ENCODE assay signal across 9 cellular contexts in the genomic region with DNA sequence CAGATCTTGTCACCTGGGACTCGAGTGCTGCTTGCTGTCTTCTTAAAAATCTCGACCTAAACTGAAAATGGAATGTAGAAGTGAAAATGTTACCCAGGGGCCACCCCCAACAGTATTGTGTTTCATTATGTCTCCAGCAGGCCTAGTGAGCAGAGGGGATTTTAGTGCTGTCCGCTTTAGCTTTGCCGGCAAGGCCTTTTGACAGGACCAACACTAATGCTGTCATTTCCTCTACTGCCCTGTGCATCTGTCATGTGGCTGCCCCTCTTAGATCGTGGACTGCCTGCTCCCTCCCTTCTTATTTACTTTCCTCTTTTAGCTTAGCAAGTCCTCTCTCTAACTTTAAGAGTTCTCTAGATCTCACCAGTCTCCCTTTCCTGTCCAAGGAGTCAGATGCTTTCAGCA.
A peak's percentile ranks its signal among the peaks of the same experiment; 100 is the strongest.
DNase-seq lines count a peak whose midpoint lies in the region; ATAC-seq and TF ChIP-seq lines count a peak whose summit lies in the region.
"Had no signal": no experiment of that assay in that cellular context is flagged by ENCODE, and none has a peak within 500 bp of the region (broad histone marks: within the 10 kb centered on the region; RNA-seq: fewer than 3 reads in every experiment).

No MANE protein-coding gene starts in this region.

- H3K4me1 ChIP-seq in Loucy (ENCODE audit: insufficient read depth, low read length, poor library complexity, severe bottlenecking) (peaks cover 9% of the 10 kb centered on the region), left ventricle myocardium inferior (no peaks in the 10 kb centered on the region), spleen (peaks cover 0 to 14% (median 0%) of the 10 kb centered on the region in 6 donors)

- no peaks in the 10 kb centered on the region for H4K20me1 ChIP-seq in Loucy (ENCODE audit: insufficient read depth, low read length, poor library complexity, severe bottlenecking)

- ATAC-seq in GM19025 (IDR thresholded peaks at IDR 0.05; ENCODE audit: low read depth, unreplicated experiment): peak; percentile 100
- peak; percentile 99 for ATAC-seq in HG02642 (IDR thresholded peaks at IDR 0.05; ENCODE audit: poor library complexity, unreplicated experiment)

- H3K27me3 ChIP-seq in Loucy (ENCODE audit: insufficient read depth, low read length, poor library complexity, severe bottlenecking) (no peaks in the 10 kb centered on the region), left ventricle myocardium inferior (ENCODE audit: low read depth) (no peaks in the 10 kb centered on the region), spleen (replicated peaks in 1 of 7) (no peaks in the 10 kb centered on the region)

- H3K9me3 ChIP-seq in Loucy (ENCODE audit: insufficient read depth, low read depth, low read length): no peaks in the 10 kb centered on the region
- no peaks in the 10 kb centered on the region for H3K9me3 ChIP-seq in left ventricle myocardium inferior (replicated peaks)
- H3K9me3 ChIP-seq in spleen: no peaks in the 10 kb centered on the region

- peaks cover 6% of the 10 kb centered on the region for H3K9me3 Mint-ChIP-seq in osteocyte (ENCODE audit: unreplicated experiment)
- H3K9me3 Mint-ChIP-seq in Calu3 (ENCODE audit: low read depth, unreplicated experiment): peaks cover 19% of the 10 kb centered on the region

- CTCF ChIA-PET in Calu3 (lab: Charles Lee): no interaction called here

- H3K4me1 Mint-ChIP-seq in osteocyte (ENCODE audit: unreplicated experiment): peaks cover 13% of the 10 kb centered on the region
- no peaks in the 10 kb centered on the region for H3K4me1 Mint-ChIP-seq in Calu3 (ENCODE audit: low read depth, unreplicated experiment)

- H3K9me2 ChIP-seq in Loucy (replicated peaks; ENCODE audit: low read depth, low read length): no peaks in the 10 kb centered on the region

- H3K9ac ChIP-seq in Loucy (ENCODE audit: low read depth, low read length, poor library complexity, severe bottlenecking): no peak overlapping the region

- intact Hi-C loops in left ventricle myocardium inferior (cut with micrococcal nuclease): no loop called here
- intact Hi-C loops in spleen (cut with DNase I; ENCODE audit: low total_unique reads): no loop called here
- intact Hi-C loops in Calu3 (cut with micrococcal nuclease; ENCODE audit: unreplicated experiment): no loop called here

- TF ChIP-seq CTCF in Loucy (conservative IDR thresholded peaks at IDR 0.05; ENCODE audit: low read length) (no peak), osteocyte (IDR thresholded peaks at IDR 0.05) (no peak), left ventricle myocardium inferior (IDR thresholded peaks at IDR 0.05; ENCODE audit: borderline replicate concordance) (no peak), spleen (IDR thresholded peaks at IDR 0.05 in 8 of 11, conservative IDR thresholded peaks at IDR 0.05 in 3 of 11) (no peak), Calu3 (IDR thresholded peaks at IDR 0.05; ENCODE audit: unreplicated experiment) (no peak)

- no peak overlapping the region for H2AFZ ChIP-seq in Loucy (ENCODE audit: low read length)

- TF ChIP-seq POLR2A in spleen (IDR thresholded peaks at IDR 0.05): no peak

- H3K4me3 Mint-ChIP-seq in osteocyte (ENCODE audit: unreplicated experiment): no peak overlapping the region
- no peak overlapping the region for H3K4me3 Mint-ChIP-seq in Calu3 (ENCODE audit: low read depth, unreplicated experiment)

- peak overlapping the region; percentile 15 for H3K4me2 ChIP-seq in Loucy (ENCODE audit: low read depth, low read length, poor library complexity, severe bottlenecking)

- H3K36me3 Mint-ChIP-seq in osteocyte (ENCODE audit: unreplicated experiment) (peaks cover 1% of the 10 kb centered on the region), Calu3 (ENCODE audit: insufficient read depth, unreplicated experiment) (no peaks in the 10 kb centered on the region)

- H3K27ac ChIP-seq in left ventricle myocardium inferior (replicated peaks) (no peak overlapping the region), spleen (peak overlapping the region in 2 of 8 donors; percentile 10 to 22)

- H3K4me3 ChIP-seq in Loucy (ENCODE audit: low read length, poor library complexity, severe bottlenecking): no peak overlapping the region
- no peak overlapping the region for H3K4me3 ChIP-seq in left ventricle myocardium inferior
- no peak overlapping the region for H3K4me3 ChIP-seq in spleen

- H3K27ac Mint-ChIP-seq in osteocyte (ENCODE audit: unreplicated experiment) (peak overlapping the region; percentile 3), Calu3 (ENCODE audit: unreplicated experiment) (no peak overlapping the region)

- H3K36me3 ChIP-seq in Loucy (ENCODE audit: insufficient read depth, low read length): no peaks in the 10 kb centered on the region
- no peaks in the 10 kb centered on the region for H3K36me3 ChIP-seq in left ventricle myocardium inferior
- H3K36me3 ChIP-seq in spleen: no peaks in the 10 kb centered on the region

- no peaks in the 10 kb centered on the region for H3K79me2 ChIP-seq in Loucy (ENCODE audit: insufficient read depth, low read length)

- H3K27me3 Mint-ChIP-seq in osteocyte (ENCODE audit: unreplicated experiment): no peaks in the 10 kb centered on the region
- H3K27me3 Mint-ChIP-seq in Calu3 (ENCODE audit: unreplicated experiment): no peaks in the 10 kb centered on the region

- no TSS peak for BruUV-seq in Calu3 (replicated peaks; lab: Mats Ljungman, UMichigan)

- H3F3A ChIP-seq in Loucy (ENCODE audit: low read depth): no peaks in the 10 kb centered on the region

- DNase-seq in osteocyte (ENCODE audit: extremely low spot score, unreplicated experiment) (no peak), left ventricle myocardium inferior (no peak), spleen (no peak), HuH-7.5 (ENCODE audit: low spot score) (no peak), Calu3 (no peak)
- DNase-seq: mesendoderm had no signal

- 35 to 46% (median 43%) methylated on average over 5 of the region's 5 CpGs for WGBS in spleen, 5 donors
